Comparison of ENCODE assay signal across 11 cellular contexts in the genomic region with DNA sequence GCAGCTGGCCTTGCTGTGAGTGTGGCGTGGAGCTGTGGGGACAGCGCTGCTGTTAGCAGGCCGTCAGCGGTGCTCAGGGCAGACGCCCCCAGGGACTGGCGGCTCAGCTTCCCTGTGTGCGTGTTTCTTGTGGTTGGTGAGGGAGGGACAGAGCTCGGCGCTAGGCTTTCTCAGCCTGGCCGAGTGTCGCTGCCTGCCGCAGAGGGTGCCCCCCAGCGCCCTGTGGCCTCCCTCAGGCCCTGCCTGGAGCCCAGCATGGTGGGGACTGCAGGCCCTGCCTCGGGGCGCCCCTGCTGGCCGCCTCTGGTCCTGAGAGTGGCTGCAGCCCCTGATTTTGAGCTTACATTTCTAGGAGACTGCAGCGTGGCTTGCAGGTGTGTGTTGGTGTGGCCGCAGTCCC. TPM values are rescaled to one million over a fixed set of nuclear protein-coding genes. Genes with fewer than 3 reads are reported as not detected.
DNase-seq lines count a peak whose midpoint lies in the region; ATAC-seq and TF ChIP-seq lines count a peak whose summit lies in the region.
"Had no signal": no experiment of that assay in that cellular context is flagged by ENCODE, and none has a peak within 500 bp of the region (broad histone marks: within the 10 kb centered on the region; RNA-seq: fewer than 3 reads in every experiment).

No MANE protein-coding gene starts in this region.

- CTCF ChIA-PET in Caco-2 (lab: Charles Lee), result no interaction called here

- H3K4me3 Mint-ChIP-seq in HFFc6 (no peak overlapping the region), mesothelial cell of epicardium (no peak overlapping the region), Caco-2 (ENCODE audit: unreplicated experiment) (no peak overlapping the region)
- H3K4me3 Mint-ChIP-seq: dendritic cell treated with granulocyte-macrophage colony-stimulating factor and Interleukin-4, amounts not matched to agents 40 ng/mL and 50 ng/mL, for 4 days had no signal

- H3K4me1 ChIP-seq in DND-41 (ENCODE audit: insufficient read depth, low read length), result no peaks in the 10 kb centered on the region
- no peaks in the 10 kb centered on the region for H3K4me1 ChIP-seq in Caco-2

- no peak overlapping the region for H3K4me3 ChIP-seq in DND-41 (ENCODE audit: low read depth in 1 of 2, low read length in 2 of 2)
- no peak overlapping the region for H3K4me3 ChIP-seq in Caco-2 (ENCODE audit: low read depth, low read length)

- no peak overlapping the region for H3K4me2 ChIP-seq in DND-41 (ENCODE audit: insufficient read depth, low read length)

- no peak overlapping the region for H3K27ac ChIP-seq in DND-41 (ENCODE audit: low read length)

- no peak overlapping the region for H2AFZ ChIP-seq in DND-41 (ENCODE audit: low read depth, low read length)

- no peaks in the 10 kb centered on the region for H3K9me3 Mint-ChIP-seq in HFFc6
- no peaks in the 10 kb centered on the region for H3K9me3 Mint-ChIP-seq in mesothelial cell of epicardium
- no peaks in the 10 kb centered on the region for H3K9me3 Mint-ChIP-seq in Caco-2 (ENCODE audit: unreplicated experiment)
- H3K9me3 Mint-ChIP-seq: dendritic cell treated with granulocyte-macrophage colony-stimulating factor and Interleukin-4, amounts not matched to agents 40 ng/mL and 50 ng/mL, for 4 days had no signal

- H3K27me3 ChIP-seq in DND-41 (ENCODE audit: insufficient read depth, low read length, poor library complexity) (no peaks in the 10 kb centered on the region), Caco-2 (replicated peaks; ENCODE audit: control insufficient read depth, insufficient read depth, low read length) (no peaks in the 10 kb centered on the region)

- H3K36me3 Mint-ChIP-seq in HFFc6 (ENCODE audit: low read depth), result peaks cover 17% of the 10 kb centered on the region
- H3K36me3 Mint-ChIP-seq in mesothelial cell of epicardium, result peaks cover 19% of the 10 kb centered on the region
- H3K36me3 Mint-ChIP-seq in Caco-2 (ENCODE audit: insufficient read depth, unreplicated experiment), result peaks cover 45% of the 10 kb centered on the region

- no peak overlapping the region for H3K9ac ChIP-seq in DND-41 (ENCODE audit: low read depth, low read length)

- peaks cover 85% of the 10 kb centered on the region for H4K20me1 ChIP-seq in DND-41 (ENCODE audit: insufficient read depth, low read length)

- TF ChIP-seq CTCF in DND-41 (IDR thresholded peaks at IDR 0.05; ENCODE audit: borderline replicate concordance, extremely low read depth, low read length, poor library complexity, severe bottlenecking) (peak; percentile 36), HFFc6 (IDR thresholded peaks at IDR 0.05) (peak; percentile 54), mesothelial cell of epicardium (IDR thresholded peaks at IDR 0.05; ENCODE audit: unreplicated experiment) (peak; percentile 20), Caco-2 (IDR thresholded peaks at IDR 0.05; ENCODE audit: insufficient read depth in 1 of 2, low read depth in 1 of 2, low read length in 1 of 2, severe bottlenecking in 1 of 2, unreplicated experiment in 1 of 2) (no peak)

- peak; percentile 47; the same call in 2 of the 3 replicates for ATAC-seq in DND-41 (ENCODE audit: insufficient read depth, low read depth)

- H3K4me1 Mint-ChIP-seq in HFFc6 (ENCODE audit: low read depth) (peaks cover 1% of the 10 kb centered on the region; the same call in 1 of the 2 replicates), mesothelial cell of epicardium (no peaks in the 10 kb centered on the region), Caco-2 (ENCODE audit: low read depth, unreplicated experiment) (no peaks in the 10 kb centered on the region)

- H3K27me3 Mint-ChIP-seq in HFFc6 (ENCODE audit: insufficient read depth), result peaks cover 12% of the 10 kb centered on the region
- H3K27me3 Mint-ChIP-seq in mesothelial cell of epicardium (ENCODE audit: low read depth), result no peaks in the 10 kb centered on the region
- H3K27me3 Mint-ChIP-seq in Caco-2 (ENCODE audit: insufficient read depth, unreplicated experiment), result no peaks in the 10 kb centered on the region
- H3K27me3 Mint-ChIP-seq: dendritic cell treated with granulocyte-macrophage colony-stimulating factor and Interleukin-4, amounts not matched to agents 40 ng/mL and 50 ng/mL, for 4 days had no signal

- no peak overlapping the region for H3K27ac Mint-ChIP-seq in HFFc6
- no peak overlapping the region for H3K27ac Mint-ChIP-seq in mesothelial cell of epicardium
- no peak overlapping the region for H3K27ac Mint-ChIP-seq in Caco-2 (ENCODE audit: unreplicated experiment)
- H3K27ac Mint-ChIP-seq: dendritic cell treated with granulocyte-macrophage colony-stimulating factor and Interleukin-4, amounts not matched to agents 40 ng/mL and 50 ng/mL, for 4 days had no signal

- H3K79me2 ChIP-seq in DND-41 (ENCODE audit: insufficient read depth, low read length), result peaks cover 94% of the 10 kb centered on the region

- no peak for DNase-seq in DND-41
- DNase-seq in HFFc6, result no peak
- DNase-seq in astrocyte of the hippocampus (ENCODE audit: low read depth, low spot score), result peak; percentile 46
- no peak for DNase-seq in mesothelial cell of epicardium (ENCODE audit: low spot score in 2 of 2, unreplicated experiment in 2 of 2)
- DNase-seq in Caco-2, result no peak
- DNase-seq in NCI-H2081 (lab: John Stamatoyannopoulos, UW), result no peak
- no peak for DNase-seq in T-helper 9 cell
- no peak for DNase-seq in COLO829 (ENCODE audit: low spot score)
- DNase-seq: activated CD8-positive, alpha-beta memory T cell treated with anti-CD3 and anti-CD28 coated beads, Interleukin-2, amount 50 U/mL, for 48 hours; NCI-H187 had no signal

- H3K9me3 ChIP-seq in DND-41 (ENCODE audit: insufficient read depth, low read length, severe bottlenecking), result no peaks in the 10 kb centered on the region
- no peaks in the 10 kb centered on the region for H3K9me3 ChIP-seq in Caco-2

- POLR2A ChIA-PET in Caco-2 (lab: Charles Lee), result no interaction called here

- H3K36me3 ChIP-seq in DND-41 (ENCODE audit: insufficient read depth, low read length), result peaks cover 96% of the 10 kb centered on the region
- H3K36me3 ChIP-seq in Caco-2 (ENCODE audit: control insufficient read depth, insufficient read depth, low read length), result 0 out of 2 replicates have a peak, but pooled peaks cover 1% of the 10 kb centered on the region

- intact Hi-C loops in Caco-2 (cut with micrococcal nuclease; ENCODE audit: unreplicated experiment), result no loop called here

- BruUV-seq in Caco-2 (replicated peaks; lab: Mats Ljungman, UMichigan), result no TSS peak

RNA-seq across cellular contexts. Expression of a gene that starts 35.5 kb away (rescaled TPM):
- total RNA-seq in HFFc6 (2021; fragmentation: NEBNext Ultra II Directional; extraction: Animal tissue kit (Norgen Biotek cat#: 25700)), result 10 to 100 TPM; 18.5 to 22.9 (median 21.3) TPM
- 54.1 to 59.1 TPM (median 58.2 TPM) in 3 replicates for total RNA-seq in mesothelial cell of epicardium
- 51.8 and 55.6 TPM in 2 replicates for total RNA-seq in Caco-2 (2022)

RNA-seq across cellular contexts. Expression of a gene that starts 36.9 kb away (rescaled TPM):
- 10 to 100 TPM; 45.9 to 57.3 (median 50.2) TPM for total RNA-seq in HFFc6 (2021; fragmentation: NEBNext Ultra II Directional; extraction: Animal tissue kit (Norgen Biotek cat#: 25700))
- total RNA-seq in mesothelial cell of epicardium (73.4 to 75.6 TPM (median 73.8 TPM) in 3 replicates), Caco-2 (2022) (119 TPM in 2 replicates)

RNA-seq across cellular contexts. Expression of a gene that starts 37.4 kb away (rescaled TPM):
- total RNA-seq in HFFc6 (2021; fragmentation: NEBNext Ultra II Directional; extraction: Animal tissue kit (Norgen Biotek cat#: 25700)), result 10 to 100 TPM; 48.7 to 60.6 (median 54.8) TPM
- total RNA-seq in mesothelial cell of epicardium (142 to 156 TPM (median 146 TPM) in 3 replicates), Caco-2 (2022) (129 and 135 TPM in 2 replicates)

RNA-seq across cellular contexts. Expression of a gene that starts 47.8 kb away (rescaled TPM):
- 100 to 1,000 TPM; 139 to 169 (median 151) TPM for total RNA-seq in HFFc6 (2021; fragmentation: NEBNext Ultra II Directional; extraction: Animal tissue kit (Norgen Biotek cat#: 25700))
- total RNA-seq in mesothelial cell of epicardium (107 to 116 TPM (median 115 TPM) in 3 replicates), Caco-2 (2022) (150 and 151 TPM in 2 replicates)

RNA-seq across cellular contexts. Expression of a gene that starts 49.9 kb away (rescaled TPM):
- total RNA-seq in HFFc6 (2021; fragmentation: NEBNext Ultra II Directional; extraction: Animal tissue kit (Norgen Biotek cat#: 25700)), result 1 to 10 TPM in 5 of 6 experiments, under 1 TPM in 1; 0.98 to 2.3 (median 1.4) TPM
- total RNA-seq in mesothelial cell of epicardium, result 42.4 to 50.1 TPM (median 44.5 TPM) in 3 replicates
- 19.3 and 19.4 TPM in 2 replicates for total RNA-seq in Caco-2 (2022)

Comparison
In these comparisons a context has a peak if more than half of its experiments do, and no peak if none do; other contexts are left out.
1. CTCF ChIP-seq: peak in DND-41 (single experiment), HFFc6 (single experiment) and mesothelial cell of epicardium (single experiment); none in Caco-2 (0 of 2).